13 cellular contexts compared by ENCODE assay signal in genomic region chr7:30116771-30117170, GRCh38. TPM values are rescaled to one million over a fixed set of nuclear protein-coding genes. Genes with fewer than 3 reads are reported as not detected.
A peak's percentile ranks its signal among the peaks of the same experiment; 100 is the strongest.
DNase-seq lines count a peak whose midpoint lies in the region; ATAC-seq and TF ChIP-seq lines count a peak whose summit lies in the region.
"Had no signal": no experiment of that assay in that cellular context is flagged by ENCODE, and none has a peak within 500 bp of the region (broad histone marks: within the 10 kb centered on the region; RNA-seq: fewer than 3 reads in every experiment).

No MANE protein-coding gene starts in this region.

- peak; percentile 56 for DNase-seq in Ammon's horn (ENCODE audit: low spot score)
- peak; percentile 72 for DNase-seq in SK-N-MC (ENCODE audit: low read depth, low spot score)
- DNase-seq in heart left ventricle: peak in 3 of 5 donors; percentile 41 to 47 (median 42)
- peak in 8 of 10 donors; percentile 26 to 90 (median 54) for DNase-seq in posterior cingulate gyrus
- no peak for DNase-seq in NCI-H2029 treated with DMSO at 0.1 percent for 48 hours (lab: John Stamatoyannopoulos, UW)
- DNase-seq in activated CD4-positive, alpha-beta T cell treated with anti-CD3 and anti-CD28 coated beads, Interleukin-2, amount 50 U/mL, for 4 hours: no peak
- no peak for DNase-seq in RWPE1 (ENCODE audit: low spot score)
- DNase-seq: activated CD4-positive, CD25-positive, alpha-beta regulatory T cell treated with anti-CD3 and anti-CD28 coated beads, Interleukin-2, amount 50 U/mL, for 72 hours; activated T-cell treated with anti-CD3 and anti-CD28 coated beads, Interleukin-2, amount 50 U/mL, for 48 hours; DMS79 treated with DMSO at 0.1 percent for 48 hours; KBM-7; NCI-H2081 treated with DMSO at 0.1 percent for 48 hours had no signal

- ATAC-seq in heart left ventricle: peak; percentile 83 to 91 (median 89)
- no peak for ATAC-seq in GM21576 (IDR thresholded peaks at IDR 0.05; ENCODE audit: unreplicated experiment)

- peak overlapping the region; percentile 94 for H3K27ac ChIP-seq in SK-N-MC
- peak overlapping the region in 8 of 12 donors; percentile 8 to 60 (median 48) for H3K27ac ChIP-seq in heart left ventricle
- no peak overlapping the region for H3K27ac ChIP-seq in RWPE1

- no peaks in the 10 kb centered on the region for H3K36me3 ChIP-seq in SK-N-MC (ENCODE audit: insufficient read depth, low read length)
- H3K36me3 ChIP-seq in heart left ventricle: no peaks in the 10 kb centered on the region

- WGBS in heart left ventricle, 4 donors: 26 to 58% (median 40%) methylated on average over 6 of the region's 6 CpGs

- no peak overlapping the region for H3K9ac ChIP-seq in SK-N-MC (ENCODE audit: insufficient read length)

- peak overlapping the region; percentile 70 for H3K4me3 ChIP-seq in SK-N-MC
- H3K4me3 ChIP-seq in heart left ventricle: peak overlapping the region in 1 of 12 donors; percentile 9

- peaks cover 0 to 15% (median 4%) of the 10 kb centered on the region in 12 donors for H3K4me1 ChIP-seq in heart left ventricle

- CTCF ChIA-PET in RWPE1 (lab: Yijun Ruan, JAX): interaction anchor here (0.6 kb wide), 1 partner anchor 1842 kb away, joined by 3 read pairs; no protein-coding TSS in a partner anchor

- POLR2A ChIA-PET in RWPE1 (lab: Yijun Ruan, JAX; ENCODE audit: low non-redundant PET): no interaction called here

- H3K9me3 ChIP-seq in SK-N-MC (ENCODE audit: low read depth, low read length): peaks cover 8% of the 10 kb centered on the region; the same call in 1 of the 2 replicates
- peaks cover 0 to 24% (median 12%) of the 10 kb centered on the region in 12 donors for H3K9me3 ChIP-seq in heart left ventricle

- TF ChIP-seq CTCF in heart left ventricle (IDR thresholded peaks at IDR 0.05): no peak
- TF ChIP-seq CTCF in RWPE1 (conservative IDR thresholded peaks at IDR 0.05; ENCODE audit: low read depth): no peak

- intact Hi-C loops in heart left ventricle (cut with DNase I) (no loop called here), posterior cingulate gyrus (cut with DNase I) (no loop called here)

- no peak for TF ChIP-seq POLR2A in heart left ventricle (IDR thresholded peaks at IDR 0.05)

- H3K27me3 ChIP-seq in heart left ventricle: no peaks in the 10 kb centered on the region

RNA-seq across cellular contexts. Expression of gene MTURN, which starts 18.0 kb away (rescaled TPM):
- 10 to 100 TPM; 16.7 to 45.2 (median 21.6) TPM for total RNA-seq in heart left ventricle
- 10 to 100 TPM in 1 of 2 donors, 1 to 10 TPM in 1; 7.7 to 11.1 TPM for polyA plus RNA-seq in heart left ventricle

Comparison
In these comparisons a context has a peak if more than half of its experiments do, and no peak if none do; other contexts are left out.
1. DNase-seq: peak in Ammon's horn (single experiment), SK-N-MC (single experiment), heart left ventricle (3 of 5) and posterior cingulate gyrus (8 of 10); none in NCI-H2029 treated with DMSO at 0.1 percent for 48 hours (single experiment), activated CD4-positive, alpha-beta T cell treated with anti-CD3 and anti-CD28 coated beads, Interleukin-2, amount 50 U/mL, for 4 hours (0 of 2) and RWPE1 (single experiment).